In genomic region chr15:64095795-64096485, GRCh38 we compare ENCODE assay signal across 1 cellular context.
TF ChIP-seq lines count a peak whose summit lies in the region.

A gene with protein sequence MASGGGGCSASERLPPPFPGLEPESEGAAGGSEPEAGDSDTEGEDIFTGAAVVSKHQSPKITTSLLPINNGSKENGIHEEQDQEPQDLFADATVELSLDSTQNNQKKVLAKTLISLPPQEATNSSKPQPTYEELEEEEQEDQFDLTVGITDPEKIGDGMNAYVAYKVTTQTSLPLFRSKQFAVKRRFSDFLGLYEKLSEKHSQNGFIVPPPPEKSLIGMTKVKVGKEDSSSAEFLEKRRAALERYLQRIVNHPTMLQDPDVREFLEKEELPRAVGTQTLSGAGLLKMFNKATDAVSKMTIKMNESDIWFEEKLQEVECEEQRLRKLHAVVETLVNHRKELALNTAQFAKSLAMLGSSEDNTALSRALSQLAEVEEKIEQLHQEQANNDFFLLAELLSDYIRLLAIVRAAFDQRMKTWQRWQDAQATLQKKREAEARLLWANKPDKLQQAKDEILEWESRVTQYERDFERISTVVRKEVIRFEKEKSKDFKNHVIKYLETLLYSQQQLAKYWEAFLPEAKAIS (plus strand): TSS chr15:64095982. CDS start chr15:64096014, 32 bp downstream.

TF ChIP-seq in K562, 482 proteins besides CTCF, POLR2A, EP300 and RAD21 (continued from another document and continues in another):
- no peak for TF ChIP-seq ZNF609 (CRISPR knock-in tag; IDR thresholded peaks at IDR 0.05; ENCODE audit: borderline replicate concordance)
- TF ChIP-seq POLR2H (tag; IDR thresholded peaks at IDR 0.05; ENCODE audit: low read depth) = peak; percentile 46
- peak; percentile 80 for TF ChIP-seq MBD2 (IDR thresholded peaks at IDR 0.05; ENCODE audit: borderline replicate concordance, low read depth)
- TF ChIP-seq RCOR1 (IDR thresholded peaks at IDR 0.05; ENCODE audit: borderline replicate concordance in 1 of 2, low read depth in 2 of 2, low read length in 2 of 2) = 0 out of 4 replicates have a peak, but pooled peaks of 1 of the 2 experiments have one; percentile 42
- peak; percentile 96 for TF ChIP-seq SIN3B (IDR thresholded peaks at IDR 0.05; ENCODE audit: low read depth)
- TF ChIP-seq BCOR (IDR thresholded peaks at IDR 0.05) = peak; percentile 67; the same call in 1 of the 2 replicates
- TF ChIP-seq, protein P1, sequence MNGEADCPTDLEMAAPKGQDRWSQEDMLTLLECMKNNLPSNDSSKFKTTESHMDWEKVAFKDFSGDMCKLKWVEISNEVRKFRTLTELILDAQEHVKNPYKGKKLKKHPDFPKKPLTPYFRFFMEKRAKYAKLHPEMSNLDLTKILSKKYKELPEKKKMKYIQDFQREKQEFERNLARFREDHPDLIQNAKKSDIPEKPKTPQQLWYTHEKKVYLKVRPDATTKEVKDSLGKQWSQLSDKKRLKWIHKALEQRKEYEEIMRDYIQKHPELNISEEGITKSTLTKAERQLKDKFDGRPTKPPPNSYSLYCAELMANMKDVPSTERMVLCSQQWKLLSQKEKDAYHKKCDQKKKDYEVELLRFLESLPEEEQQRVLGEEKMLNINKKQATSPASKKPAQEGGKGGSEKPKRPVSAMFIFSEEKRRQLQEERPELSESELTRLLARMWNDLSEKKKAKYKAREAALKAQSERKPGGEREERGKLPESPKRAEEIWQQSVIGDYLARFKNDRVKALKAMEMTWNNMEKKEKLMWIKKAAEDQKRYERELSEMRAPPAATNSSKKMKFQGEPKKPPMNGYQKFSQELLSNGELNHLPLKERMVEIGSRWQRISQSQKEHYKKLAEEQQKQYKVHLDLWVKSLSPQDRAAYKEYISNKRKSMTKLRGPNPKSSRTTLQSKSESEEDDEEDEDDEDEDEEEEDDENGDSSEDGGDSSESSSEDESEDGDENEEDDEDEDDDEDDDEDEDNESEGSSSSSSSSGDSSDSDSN (IDR thresholded peaks at IDR 0.05; ENCODE audit: borderline replicate concordance in 1 of 2, low read depth in 2 of 2, low read length in 2 of 2) = peak; percentile 44 to 47; a peak in 1 of 4 replicates
- no peak for TF ChIP-seq ZNF589 (CRISPR knock-in tag; IDR thresholded peaks at IDR 0.05; ENCODE audit: low read depth)
- peak; percentile 68; the same call in 1 of the 2 replicates for TF ChIP-seq TOE1 (IDR thresholded peaks at IDR 0.05; ENCODE audit: borderline replicate concordance)
- no peak for TF ChIP-seq TOE1 (CRISPR knock-in tag; IDR thresholded peaks at IDR 0.05; ENCODE audit: borderline replicate concordance, low read depth)
- TF ChIP-seq ZNF699 (CRISPR knock-in tag; IDR thresholded peaks at IDR 0.05; ENCODE audit: insufficient replicate concordance) = no peak
- TF ChIP-seq BHLHE40 (IDR thresholded peaks at IDR 0.05; ENCODE audit: low read length) = peak; percentile 21; the same call in 1 of the 2 replicates
- no peak for TF ChIP-seq HINFP (tag; conservative IDR thresholded peaks at IDR 0.05; ENCODE audit: low read depth)
- peak; percentile 89 for TF ChIP-seq CREM (IDR thresholded peaks at IDR 0.05; ENCODE audit: low read depth)
- TF ChIP-seq ZNF507 (tag; conservative IDR thresholded peaks at IDR 0.05) = no peak
- TF ChIP-seq TFAM (CRISPR knock-in tag; conservative IDR thresholded peaks at IDR 0.05) = no peak
- TF ChIP-seq ELF4 (CRISPR knock-in tag; IDR thresholded peaks at IDR 0.05) = no peak
- TF ChIP-seq GTF2B (IDR thresholded peaks at IDR 0.05; ENCODE audit: extremely low read depth, insufficient read length) = no peak
- 0 out of 2 replicates have a peak, but pooled peaks have one; percentile 21 for TF ChIP-seq SMARCA5 (IDR thresholded peaks at IDR 0.05)
- TF ChIP-seq GATAD2A (IDR thresholded peaks at IDR 0.05) = peak; percentile 24; the same call in 1 of the 2 replicates
- TF ChIP-seq DMBX1 (CRISPR knock-in tag; IDR thresholded peaks at IDR 0.05; ENCODE audit: borderline replicate concordance) = 0 out of 2 replicates have a peak, but pooled peaks have one; percentile 32
- peak; percentile 48 for TF ChIP-seq SAP30 (IDR thresholded peaks at IDR 0.05; ENCODE audit: borderline replicate concordance, insufficient read depth, low read depth, low read length, poor library complexity, severe bottlenecking)
- peak in 1 of 2 experiments; percentile 61; a peak in 2 of 4 replicates for TF ChIP-seq NONO (IDR thresholded peaks at IDR 0.05; ENCODE audit: low read depth in 2 of 2, low read length in 1 of 2)
- TF ChIP-seq ZC3H8 (IDR thresholded peaks at IDR 0.05) = no peak
- TF ChIP-seq, protein P2, sequence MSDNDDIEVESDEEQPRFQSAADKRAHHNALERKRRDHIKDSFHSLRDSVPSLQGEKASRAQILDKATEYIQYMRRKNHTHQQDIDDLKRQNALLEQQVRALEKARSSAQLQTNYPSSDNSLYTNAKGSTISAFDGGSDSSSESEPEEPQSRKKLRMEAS (CRISPR knock-in tag; IDR thresholded peaks at IDR 0.05) = peak; percentile 63
- TF ChIP-seq CHD2 (IDR thresholded peaks at IDR 0.05; ENCODE audit: low read depth, low read length) = 0 out of 2 replicates have a peak, but pooled peaks have one; percentile 21
- TF ChIP-seq ZNF239 (CRISPR knock-in tag; IDR thresholded peaks at IDR 0.05) = no peak
- 0 out of 2 replicates have a peak, but pooled peaks have one; percentile 8 for TF ChIP-seq PBX2 (CRISPR knock-in tag; IDR thresholded peaks at IDR 0.05; ENCODE audit: low read depth)
- no peak for TF ChIP-seq PBX2 (tag; conservative IDR thresholded peaks at IDR 0.05; ENCODE audit: low read depth)
- no peak for TF ChIP-seq PATZ1 (CRISPR knock-in tag; IDR thresholded peaks at IDR 0.05; ENCODE audit: borderline replicate concordance)
- peak; percentile 21; the same call in 1 of the 2 replicates for TF ChIP-seq DIDO1 (tag; IDR thresholded peaks at IDR 0.05; ENCODE audit: low read depth)
- TF ChIP-seq, protein P3, sequence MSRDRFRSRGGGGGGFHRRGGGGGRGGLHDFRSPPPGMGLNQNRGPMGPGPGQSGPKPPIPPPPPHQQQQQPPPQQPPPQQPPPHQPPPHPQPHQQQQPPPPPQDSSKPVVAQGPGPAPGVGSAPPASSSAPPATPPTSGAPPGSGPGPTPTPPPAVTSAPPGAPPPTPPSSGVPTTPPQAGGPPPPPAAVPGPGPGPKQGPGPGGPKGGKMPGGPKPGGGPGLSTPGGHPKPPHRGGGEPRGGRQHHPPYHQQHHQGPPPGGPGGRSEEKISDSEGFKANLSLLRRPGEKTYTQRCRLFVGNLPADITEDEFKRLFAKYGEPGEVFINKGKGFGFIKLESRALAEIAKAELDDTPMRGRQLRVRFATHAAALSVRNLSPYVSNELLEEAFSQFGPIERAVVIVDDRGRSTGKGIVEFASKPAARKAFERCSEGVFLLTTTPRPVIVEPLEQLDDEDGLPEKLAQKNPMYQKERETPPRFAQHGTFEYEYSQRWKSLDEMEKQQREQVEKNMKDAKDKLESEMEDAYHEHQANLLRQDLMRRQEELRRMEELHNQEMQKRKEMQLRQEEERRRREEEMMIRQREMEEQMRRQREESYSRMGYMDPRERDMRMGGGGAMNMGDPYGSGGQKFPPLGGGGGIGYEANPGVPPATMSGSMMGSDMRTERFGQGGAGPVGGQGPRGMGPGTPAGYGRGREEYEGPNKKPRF (IDR thresholded peaks at IDR 0.05; ENCODE audit: low read depth, low read length) = no peak
- TF ChIP-seq IFI16 (CRISPR knock-in tag; IDR thresholded peaks at IDR 0.05) = no peak
- TF ChIP-seq, protein P4, sequence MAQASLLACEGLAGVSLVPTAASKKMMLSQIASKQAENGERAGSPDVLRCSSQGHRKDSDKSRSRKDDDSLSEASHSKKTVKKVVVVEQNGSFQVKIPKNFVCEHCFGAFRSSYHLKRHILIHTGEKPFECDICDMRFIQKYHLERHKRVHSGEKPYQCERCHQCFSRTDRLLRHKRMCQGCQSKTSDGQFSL (CRISPR knock-in tag; IDR thresholded peaks at IDR 0.05) = 0 out of 2 replicates have a peak, but pooled peaks have one; percentile 23
- TF ChIP-seq, protein P4 (tag; IDR thresholded peaks at IDR 0.05) = no peak
- TF ChIP-seq TRIM28 (IDR thresholded peaks at IDR 0.05) = peak; percentile 30; the same call in 1 of the 2 replicates
- no peak for TF ChIP-seq XRCC5 (IDR thresholded peaks at IDR 0.05; ENCODE audit: low read depth, low read length)
